13 cellular contexts compared by ENCODE assay signal in the genomic region with DNA sequence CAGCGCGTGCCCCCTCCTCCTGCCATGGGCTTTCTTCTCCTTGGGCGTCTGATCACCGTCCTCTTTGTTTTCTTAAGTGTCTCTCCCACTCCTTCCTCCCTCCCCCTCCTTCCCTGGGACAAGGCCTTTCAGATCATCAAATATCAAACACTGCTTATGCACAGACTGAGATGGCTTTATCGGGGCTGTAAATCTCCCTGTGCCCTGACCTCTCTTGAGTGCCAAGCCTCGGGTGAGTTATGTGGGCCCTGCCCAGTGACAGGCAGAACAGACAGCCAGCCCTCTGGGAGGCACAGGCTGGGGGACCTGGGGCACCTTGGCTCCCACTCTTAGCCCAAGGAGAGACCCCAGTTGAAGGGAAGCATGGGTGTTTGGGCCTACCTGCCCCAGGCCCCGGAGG.
"Had no signal": no experiment of that assay in that cellular context is flagged by ENCODE, and none has a peak within 500 bp of the region (broad histone marks: within the 10 kb centered on the region; RNA-seq: fewer than 3 reads in every experiment).

No MANE protein-coding gene starts in this region.

- H3K4me3 ChIP-seq: hepatocyte, lower lobe of right lung, thoracic aorta had no signal

- H3K4me2 ChIP-seq: hepatocyte had no signal

- FAIRE-seq: TTC549 had no signal

- H3K27me3 ChIP-seq: hepatocyte had no signal

- H3K9me3 ChIP-seq: lower lobe of right lung, thoracic aorta had no signal

- H2AFZ ChIP-seq: hepatocyte had no signal

- H3K36me3 ChIP-seq: lower lobe of right lung, thoracic aorta had no signal

- ATAC-seq: lower lobe of right lung; naive thymus-derived CD4-positive, alpha-beta T cell; stimulated activated naive CD8-positive, alpha-beta T cell treated with anti-CD3 and anti-CD28 coated beads, Interleukin-15, amount 100 ng/mL, for 72 hours; T-helper 17 cell had no signal

- H3K27ac ChIP-seq: hepatocyte, lower lobe of right lung, thoracic aorta had no signal

- H3K79me2 ChIP-seq: hepatocyte had no signal

- DNase-seq: activated effector memory CD4-positive, alpha-beta T cell treated with Interleukin-2 at 50 U/mL for 16 hours; cerebellar nuclear complex; endodermal cell; erythroblast; lower lobe of right lung; naive thymus-derived CD4-positive, alpha-beta T cell; nucleus accumbens; stimulated activated CD4-positive, alpha-beta T cell treated with anti-CD3 and anti-CD28 coated beads, Interleukin-4, amount 100 ng/mL, for 24 hours; stimulated activated naive CD8-positive, alpha-beta T cell treated with anti-CD3 and anti-CD28 coated beads, Interleukin-15, amount 100 ng/mL, for 72 hours; T-helper 17 cell had no signal
